Comparison of ENCODE assay signal across 23 cellular contexts in genomic region chr20:63042448-63043071, GRCh38. TPM values are rescaled to one million over a fixed set of nuclear protein-coding genes. Genes with fewer than 3 reads are reported as not detected.
A peak's percentile ranks its signal among the peaks of the same experiment; 100 is the strongest.
DNase-seq lines count a peak whose midpoint lies in the region; ATAC-seq and TF ChIP-seq lines count a peak whose summit lies in the region.
"Had no signal": no experiment of that assay in that cellular context is flagged by ENCODE, and none has a peak within 500 bp of the region (broad histone marks: within the 10 kb centered on the region; RNA-seq: fewer than 3 reads in every experiment).

No MANE protein-coding gene starts in this region.

- H3K4me2 ChIP-seq in HCT116 (ENCODE audit: low read length), result no peak overlapping the region

- no peak overlapping the region for H3K27ac Mint-ChIP-seq in natural killer cell treated with Interleukin-12 subunit alpha and Interleukin-12 subunit beta and Interleukin-15 and Interleukin-18, amount 100 ng/mL, for 72 hours
- H3K27ac Mint-ChIP-seq in natural killer cell, result no peak overlapping the region
- H3K27ac Mint-ChIP-seq: activated B cell treated with CpG ODN at 0.5 μM for 24 hours; CD8-positive, alpha-beta T cell had no signal

- intact Hi-C loops in natural killer cell (cut with micrococcal nuclease) (no loop called here), HCT116 (cut with micrococcal nuclease) (no loop called here)

- H3K4me1 Mint-ChIP-seq in natural killer cell treated with Interleukin-12 subunit alpha and Interleukin-12 subunit beta and Interleukin-15 and Interleukin-18, amount 100 ng/mL, for 72 hours (ENCODE audit: low read depth in 2 of 2), result no peaks in the 10 kb centered on the region
- H3K4me1 Mint-ChIP-seq in natural killer cell, result no peaks in the 10 kb centered on the region
- H3K4me1 Mint-ChIP-seq: activated B cell treated with CpG ODN at 0.5 μM for 24 hours had no signal

- peak; percentile 34; the same call in 1 of the 2 replicates for TF ChIP-seq RAD21 in HCT116 (IDR thresholded peaks at IDR 0.05; ENCODE audit: low read depth)

- no TSS peak for BruUV-seq in HCT116 (replicated peaks; lab: Mats Ljungman, UMichigan)

- DNase-seq in natural killer cell treated with Interleukin-12 subunit alpha and Interleukin-12 subunit beta and Interleukin-15 and Interleukin-18, amount 100 ng/mL, for 72 hours (ENCODE audit: low spot score), result peak; percentile 39
- DNase-seq in natural killer cell (no peak), HCT116 (ENCODE audit: low read depth, low spot score) (no peak), NCI-H526 treated with DMSO at 0.1 percent for 48 hours (lab: John Stamatoyannopoulos, UW) (peak; percentile 78), ureter (ENCODE audit: low spot score) (no peak), SKM-1 treated with dmso at 0.1 percent for 144 hours (lab: John Stamatoyannopoulos, UW; ENCODE audit: unreplicated experiment) (no peak)
- no peak for DNase-seq in activated CD8-positive, alpha-beta memory T cell treated with anti-CD3 and anti-CD28 coated beads, Interleukin-2, amount 50 U/mL, for 4 hours
- DNase-seq: activated B cell treated with CpG ODN at 0.5 μM for 24 hours, activated gamma-delta T cell treated with Interleukin-2 at 50 U/mL for 16 hours, mesenchymal stem cell, NCI-H1930, NCI-H510A treated with DMSO at 0.1 percent for 48 hours, retina, uterus had no signal

- no peaks in the 10 kb centered on the region for H3K9me3 Mint-ChIP-seq in natural killer cell treated with Interleukin-12 subunit alpha and Interleukin-12 subunit beta and Interleukin-15 and Interleukin-18, amount 100 ng/mL, for 72 hours
- H3K9me3 Mint-ChIP-seq in natural killer cell, result no peaks in the 10 kb centered on the region
- H3K9me3 Mint-ChIP-seq: activated B cell treated with CpG ODN at 0.5 μM for 24 hours; CD8-positive, alpha-beta T cell had no signal

- H3K9me3 ChIP-seq in HCT116 (ENCODE audit: control insufficient read depth in 1 of 2, insufficient read depth in 1 of 2, low read depth in 1 of 2, low read length in 2 of 2), result no peaks in the 10 kb centered on the region
- H3K9me3 ChIP-seq: uterus had no signal

- no peaks in the 10 kb centered on the region for H3K79me2 ChIP-seq in HCT116 (ENCODE audit: insufficient read depth, low read length)

- no peak overlapping the region for H3K27ac ChIP-seq in HCT116 (ENCODE audit: low read depth, low read length)
- H3K27ac ChIP-seq: uterus had no signal

- H3K4me3 ChIP-seq in HCT116 (replicated peaks in 1 of 2; ENCODE audit: low read depth in 1 of 2, low read length in 2 of 2), result no peak overlapping the region
- H3K4me3 ChIP-seq: uterus had no signal

- H3K4me1 ChIP-seq in HCT116 (ENCODE audit: control insufficient read depth in 1 of 2, insufficient read depth in 2 of 2, low read length in 2 of 2), result no peaks in the 10 kb centered on the region
- H3K4me1 ChIP-seq: uterus had no signal

- CTCF ChIA-PET in HCT116 (lab: Charles Lee), result no interaction called here

- no peaks in the 10 kb centered on the region for H3K36me3 Mint-ChIP-seq in natural killer cell treated with Interleukin-12 subunit alpha and Interleukin-12 subunit beta and Interleukin-15 and Interleukin-18, amount 100 ng/mL, for 72 hours
- no peaks in the 10 kb centered on the region for H3K36me3 Mint-ChIP-seq in natural killer cell
- H3K36me3 Mint-ChIP-seq: CD8-positive, alpha-beta T cell had no signal

- POLR2A ChIA-PET in HCT116 (lab: Charles Lee), result no interaction called here

- H3K4me3 Mint-ChIP-seq in natural killer cell treated with Interleukin-12 subunit alpha and Interleukin-12 subunit beta and Interleukin-15 and Interleukin-18, amount 100 ng/mL, for 72 hours, result no peak overlapping the region
- no peak overlapping the region for H3K4me3 Mint-ChIP-seq in natural killer cell
- H3K4me3 Mint-ChIP-seq: activated B cell treated with CpG ODN at 0.5 μM for 24 hours; CD8-positive, alpha-beta T cell; neural crest cell had no signal

- H4K20me1 ChIP-seq in HCT116 (ENCODE audit: insufficient read depth), result no peaks in the 10 kb centered on the region

- TF ChIP-seq POLR2A in HCT116 (IDR thresholded peaks at IDR 0.05; ENCODE audit: borderline replicate concordance, extremely low read depth, insufficient read depth, insufficient read length), result no peak

- no peak for TF ChIP-seq CTCF in natural killer cell (IDR thresholded peaks at IDR 0.05)
- TF ChIP-seq CTCF in HCT116 (IDR thresholded peaks at IDR 0.05 in 2 of 3, conservative IDR thresholded peaks at IDR 0.05 in 1 of 3; ENCODE audit: borderline replicate concordance in 1 of 3, insufficient read depth in 1 of 3, low read depth in 2 of 3, low read length in 2 of 3), result 0 out of 6 replicates have a peak, but pooled peaks of 1 of the 3 experiments have one; percentile 7

- peaks cover 23 to 37% of the 10 kb centered on the region in 2 donors for H3K27me3 Mint-ChIP-seq in natural killer cell treated with Interleukin-12 subunit alpha and Interleukin-12 subunit beta and Interleukin-15 and Interleukin-18, amount 100 ng/mL, for 72 hours
- H3K27me3 Mint-ChIP-seq in natural killer cell (ENCODE audit: low read depth in 2 of 2), result peaks cover 27 to 36% of the 10 kb centered on the region in 2 donors

- no peak overlapping the region for H3K9ac ChIP-seq in HCT116 (ENCODE audit: low read length)

- ATAC-seq in natural killer cell treated with Interleukin-12 subunit alpha and Interleukin-12 subunit beta and Interleukin-15 and Interleukin-18, amount 100 ng/mL, for 72 hours, result no peak
- ATAC-seq in natural killer cell (no peak), HCT116 (no peak; the same call in 1 of the 2 replicates), HG02884 (IDR thresholded peaks at IDR 0.05; ENCODE audit: unreplicated experiment) (no peak)
- ATAC-seq: CD8-positive, alpha-beta T cell had no signal

- H3K9me2 ChIP-seq in HCT116 (ENCODE audit: insufficient read depth), result no peaks in the 10 kb centered on the region

- RAD21 ChIA-PET in HCT116 (lab: Charles Lee; ENCODE audit: low non-redundant PET in 1 of 2, low total read pairs in 2 of 2, uncharacterized antibody in 2 of 2, unreplicated experiment in 2 of 2), result no interaction called here

- peaks cover 31% of the 10 kb centered on the region for H3K27me3 ChIP-seq in HCT116 (ENCODE audit: insufficient read depth, low read length)

- no peak overlapping the region for H2AFZ ChIP-seq in HCT116 (ENCODE audit: low read depth, low read length, poor library complexity, severe bottlenecking)

- no peaks in the 10 kb centered on the region for H3K36me3 ChIP-seq in HCT116 (ENCODE audit: control insufficient read depth in 1 of 2, insufficient read depth in 2 of 2, low read length in 2 of 2)
- H3K36me3 ChIP-seq: uterus had no signal

TF ChIP-seq in HCT116, 20 proteins besides CTCF, POLR2A, EP300 and RAD21:
- no peak for TF ChIP-seq EGR1 (IDR thresholded peaks at IDR 0.05; ENCODE audit: low read depth)

RNA-seq across cellular contexts. Expression of gene BHLHE23, which starts 35.8 kb away (rescaled TPM):
- not detected for total RNA-seq in natural killer cell treated with Interleukin-12 subunit alpha and Interleukin-12 subunit beta and Interleukin-15 and Interleukin-18, amount 100 ng/mL, for 72 hours
- not detected for total RNA-seq in natural killer cell
- total RNA-seq in HCT116 (2021; ENCODE audit: unreplicated experiment), result not detected
- polyA plus RNA-seq in HCT116 (2012), result not detected in 2 replicates
- total RNA-seq in ureter, result not detected
- total RNA-seq: activated B cell treated with CpG ODN at 0.5 μM for 24 hours; astrocyte; frontal cortex; HT1080; M059J; neural crest cell; RPMI7951; T-helper 1 cell treated with Interleukin-12 subunit alpha and Interleukin-12 subunit beta and Interleukin-4 antibody, amounts not matched to agents 30 ng/mL and 1 ng/mL, for 36 hours; uterus had no signal

Comparison
In these comparisons a context has a peak if more than half of its experiments do, and no peak if none do; other contexts are left out.
1. DNase-seq: peak in natural killer cell treated with Interleukin-12 subunit alpha and Interleukin-12 subunit beta and Interleukin-15 and Interleukin-18, amount 100 ng/mL, for 72 hours (single experiment) and NCI-H526 treated with DMSO at 0.1 percent for 48 hours (single experiment); none in natural killer cell (single experiment), HCT116 (single experiment), activated CD8-positive, alpha-beta memory T cell treated with anti-CD3 and anti-CD28 coated beads, Interleukin-2, amount 50 U/mL, for 4 hours (single experiment), ureter (single experiment) and SKM-1 treated with dmso at 0.1 percent for 144 hours (single experiment).